8 cellular contexts compared by ENCODE assay signal in the genomic region with DNA sequence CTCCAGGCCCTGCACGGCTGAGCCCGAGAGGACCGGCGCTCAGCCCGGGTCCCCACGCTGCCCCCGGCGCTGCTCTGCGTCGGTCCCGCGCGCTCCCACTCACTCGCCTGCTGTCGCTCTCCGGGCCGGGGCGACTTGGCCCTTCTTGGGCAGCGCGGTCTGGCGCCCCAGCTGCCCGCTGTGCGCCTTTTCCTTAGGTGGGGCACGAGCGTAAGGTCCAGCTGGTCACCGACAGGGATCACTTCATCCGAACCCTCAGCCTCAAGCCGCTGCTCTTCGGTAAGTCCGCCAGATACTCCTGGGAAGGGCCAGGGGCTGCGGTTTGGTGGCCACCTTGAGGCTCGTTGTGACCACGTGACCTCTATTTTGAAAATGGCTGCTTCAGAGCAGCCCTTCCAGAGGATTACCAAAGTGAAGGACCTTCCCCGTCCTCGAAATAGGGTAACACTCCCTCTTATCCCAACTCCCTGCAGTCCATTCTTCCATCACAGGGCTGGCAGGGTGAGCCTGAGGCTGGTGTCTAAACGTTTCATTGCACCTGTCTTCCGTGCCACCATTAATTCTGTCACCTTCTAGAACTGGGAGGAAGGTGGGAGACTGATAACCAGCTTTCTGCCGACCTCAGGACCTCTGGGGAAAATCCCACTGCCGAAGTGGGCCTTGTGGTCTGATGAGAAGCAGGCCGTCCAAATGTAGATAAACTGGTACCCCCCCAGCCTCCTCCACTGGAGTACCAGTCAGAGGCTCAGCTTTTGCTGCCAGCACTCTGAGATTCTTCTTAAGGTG. TPM values are rescaled to one million over a fixed set of nuclear protein-coding genes. Genes with fewer than 3 reads are reported as not detected.
DNase-seq lines count a peak whose midpoint lies in the region; ATAC-seq, FAIRE-seq and TF ChIP-seq lines count a peak whose summit lies in the region.

No MANE protein-coding gene starts in this region.

- peaks cover 28% of the 10 kb centered on the region for H3K79me2 ChIP-seq in GM12878 (ENCODE audit: control insufficient read depth, insufficient read depth, low read length)

- peak overlapping the region; percentile 94 for H3K27ac Mint-ChIP-seq in CD4-positive, alpha-beta T cell

- H3K9me3 ChIP-seq in CD4-positive, alpha-beta T cell (ENCODE audit: control insufficient read depth, low read length), result no peaks in the 10 kb centered on the region
- H3K9me3 ChIP-seq in GM12878 (replicated peaks; ENCODE audit: control insufficient read depth, insufficient read depth, low read length), result no peaks in the 10 kb centered on the region

- WGBS in GM12878 (ENCODE audit: insufficient coverage, insufficient replicate concordance, low lambda C conversion rate, missing lambda C conversion rate), result under 1% methylated on average over 40 of the region's 40 CpGs

- no peaks in the 10 kb centered on the region for H3K27me3 ChIP-seq in CD4-positive, alpha-beta T cell (ENCODE audit: control insufficient read depth, insufficient read depth, low read length)
- no peaks in the 10 kb centered on the region for H3K27me3 ChIP-seq in GM12878 (replicated peaks in 1 of 2; ENCODE audit: control insufficient read depth in 2 of 2, insufficient read depth in 2 of 2, low read length in 1 of 2)

- H3K9ac ChIP-seq in GM12878 (ENCODE audit: control insufficient read depth, insufficient read depth, low read length), result peak overlapping the region; percentile 87

- H3K4me2 ChIP-seq in GM12878 (ENCODE audit: control insufficient read depth, insufficient read depth), result peak overlapping the region; percentile 81

- no peaks in the 10 kb centered on the region for H4K20me1 ChIP-seq in GM12878 (ENCODE audit: control insufficient read depth, insufficient read depth)

- H3K27me3 Mint-ChIP-seq in CD4-positive, alpha-beta T cell, result no peaks in the 10 kb centered on the region

- no peak for TF ChIP-seq RAD21 in GM12878 (IDR thresholded peaks at IDR 0.05; ENCODE audit: insufficient read depth, low read depth, low read length)

- H3K36me3 Mint-ChIP-seq in CD4-positive, alpha-beta T cell (ENCODE audit: low read depth), result peaks cover 29% of the 10 kb centered on the region

- peaks cover 19% of the 10 kb centered on the region for H3K4me1 ChIP-seq in GM12878 (ENCODE audit: control insufficient read depth, insufficient read depth, low read length)

- no peaks in the 10 kb centered on the region for H3K9me3 Mint-ChIP-seq in CD4-positive, alpha-beta T cell

- H3K4me3 Mint-ChIP-seq in CD4-positive, alpha-beta T cell, result peak overlapping the region; percentile 96

- FAIRE-seq in GM12878 (lab: Jason Lieb, UNC), result no peak

- CTCF ChIA-PET in CD4-positive, alpha-beta T cell (lab: Charles Lee), result interaction anchor here (2.3 to 6.6 kb wide), 3 partner anchors 16 to 38 kb away, joined by 14 to 100 read pairs (median 16); partner anchors contain the start of genes IMPDH2, NDUFAF3 and WDR6
- CTCF ChIA-PET in GM12878 (lab: Yijun Ruan, JAX), result interaction anchor here (0.8 to 5.8 kb wide), 6 partner anchors 17 to 103 kb away, joined by 3 to 123 read pairs (median 21); partner anchors contain the start of genes DALRD3, IMPDH2, NDUFAF3 and QRICH1

- H3K27ac ChIP-seq in CD4-positive, alpha-beta T cell (ENCODE audit: low read depth, low read length), result peak overlapping the region; percentile 71
- peak overlapping the region; percentile 79 for H3K27ac ChIP-seq in GM12878 (ENCODE audit: control insufficient read depth, insufficient read depth)

- H3K4me1 Mint-ChIP-seq in CD4-positive, alpha-beta T cell (ENCODE audit: low read depth), result peaks cover 40% of the 10 kb centered on the region

- H3K4me3 ChIP-seq in GM12878, result peak overlapping the region; percentile 93

- TF ChIP-seq CTCF in CD4-positive, alpha-beta T cell (IDR thresholded peaks at IDR 0.05), result no peak
- TF ChIP-seq CTCF in GM12878 (IDR thresholded peaks at IDR 0.05 in 2 of 3, conservative IDR thresholded peaks at IDR 0.05 in 1 of 3; ENCODE audit: control insufficient read depth in 2 of 3, extremely low read depth in 1 of 3, insufficient read depth in 1 of 3, low read depth in 3 of 3, low read length in 3 of 3), result no peak
- TF ChIP-seq CTCF in GM13977 (IDR thresholded peaks at IDR 0.05; ENCODE audit: extremely low read depth, insufficient read depth, missing control alignments), result no peak

- ATAC-seq in CD4-positive, alpha-beta T cell (ENCODE audit: poor library complexity), result peak; percentile 9
- ATAC-seq in GM19035 (IDR thresholded peaks at IDR 0.05; ENCODE audit: unreplicated experiment), result peak; percentile 18
- peak; percentile 45 for ATAC-seq in GM12878
- ATAC-seq in GM21515 (IDR thresholded peaks at IDR 0.05; ENCODE audit: unreplicated experiment), result no peak

- BruUV-seq in GM12878 (replicated peaks; lab: Mats Ljungman, UMichigan), result no TSS peak

- SMC1A ChIA-PET in GM12878 (lab: Charles Lee; ENCODE audit: uncharacterized antibody, unreplicated experiment), result interaction anchor here (0.5 to 6.1 kb wide), 5 partner anchors 17 to 104 kb away, joined by 3 to 57 read pairs (median 3); partner anchors contain the start of genes IMPDH2, QRICH1 and WDR6

- intact Hi-C loops in CD4-positive, alpha-beta T cell (cut with DNase I, micrococcal nuclease), result loop anchor here in 1 of 2 experiments (2.0 kb wide), 1 partner anchor 16 kb away; the partner anchor contains the start of gene WDR6
- intact Hi-C loops in GM12878 (cut with micrococcal nuclease; ENCODE audit: unreplicated experiment), result loop anchor here (2.0 kb wide), 2 partner anchors 16 to 30 kb away; partner anchors contain the start of gene WDR6

- peak overlapping the region; percentile 96 for H2AFZ ChIP-seq in GM12878 (ENCODE audit: control insufficient read depth, low read depth, low read length)

- TF ChIP-seq EP300 in GM12878 (IDR thresholded peaks at IDR 0.05; ENCODE audit: borderline replicate concordance in 1 of 2, control insufficient read depth in 1 of 2, low read depth in 2 of 2, low read length in 2 of 2), result no peak

- POLR2A ChIA-PET in CD4-positive, alpha-beta T cell (lab: Charles Lee), result interaction anchor here (0.8 to 7.2 kb wide), 9 partner anchors 17 to 349 kb away, joined by 3 to 146 read pairs (median 11); partner anchors contain the start of genes DALRD3, IMPDH2, NDUFAF3 and QRICH1
- POLR2A ChIA-PET in GM12878 (lab: Charles Lee), result interaction anchor here (0.6 to 6.6 kb wide), 8 partner anchors 17 to 1515 kb away, joined by 3 to 67 read pairs (median 9); partner anchors contain the start of genes IMPDH2, NDUFAF3, QRICH1 and SCAP

- H3K36me3 ChIP-seq in GM12878 (ENCODE audit: control insufficient read depth in 2 of 2, insufficient read depth in 2 of 2, low read length in 1 of 2), result peaks cover 0 to under 1% of the 10 kb centered on the region in 2 experiments; a peak in 2 of 4 replicates

- no peak; the same call in 1 of the 2 replicates for TF ChIP-seq POLR2A in GM12878 (IDR thresholded peaks at IDR 0.05; ENCODE audit: low read depth, low read length)

- RAD21 ChIA-PET in GM12878 (lab: Charles Lee; ENCODE audit: unreplicated experiment), result interaction anchor here (0.6 to 2.7 kb wide), 8 partner anchors 9 to 533 kb away, joined by 3 to 22 read pairs (median 4); partner anchors contain the start of genes NDUFAF3, QRICH1 and WDR6

- in situ Hi-C loops in GM12878 (cut with MboI) (no loop called here), GM13977 (cut with MboI; ENCODE audit: low pct_unique_long_range_greater_than_20kb, low sequenced_read_pairs, unreplicated experiment) (no loop called here)

- DNase-seq in CD4-positive, alpha-beta T cell, result peak in 1 of 10 experiments; percentile 13
- DNase-seq in MV-4-11 (lab: John Stamatoyannopoulos, UW), result peak; percentile 3
- no peak for DNase-seq in GM12878 (ENCODE audit: low read depth, low spot score)
- peak; percentile 68 for DNase-seq in islet precursor cell
- peak; percentile 15 for DNase-seq in stimulated activated CD8-positive, alpha-beta memory T cell treated with anti-CD3 and anti-CD28 coated beads, Interleukin-12 subunit alpha, Interleukin-12 subunit beta, amount 100 ng/mL, for 4 hours (ENCODE audit: low read depth)
- no peak for DNase-seq in GM13977 (ENCODE audit: low spot score)

RNA-seq across cellular contexts. Expression of gene P4HTM, which starts 0.8 kb away (rescaled TPM):
- 10 to 100 TPM; 45.9 to 47.0 TPM for total RNA-seq in CD4-positive, alpha-beta T cell
- total RNA-seq in GM12878 (2013; cell fraction: nucleolus; rRNA removed), result 81.4 and 96.2 TPM in 2 replicates
- total RNA-seq in GM12878 (2014; rRNA removed) (27.1 and 31.1 TPM in 2 replicates), GM12878 (2014; rRNA removed; fragmentation: Illumina TruSeq; extraction: Trizol) (13.6 and 13.7 TPM in 2 replicates), GM12878 (2021) (24.4 and 28.6 TPM in 2 replicates)
- 8.2 TPM for polyA plus RNA-seq in GM12878 (2011; ENCODE audit: low read depth)
- polyA plus RNA-seq in GM12878 (2011; rRNA removed) (15.8 and 23.6 TPM in 2 replicates), GM12878 (2014; fragmentation: Illumina TruSeq; extraction: Trizol) (5.3 and 9.7 TPM in 2 replicates), GM12878 (2014; fragmentation: Nextera tagmentation; extraction: Ambion mirVana) (1 to 10 TPM in 1 of 2 experiments, under 1 TPM in 1; 0.76 to 6.5 TPM), GM12878 (2014; rRNA removed) (28.7 and 28.8 TPM in 2 replicates), GM12878 (2016; fragmentation: Nextera tagmentation; extraction: Ambion mirVana) (10 to 100 TPM; 22.7 to 23.1 TPM)
- polyA plus RNA-seq in GM12878 (2011; cell fraction: cytosol; rRNA removed), result 23.6 and 35.3 TPM in 2 replicates
- 153 and 183 TPM in 2 replicates for polyA plus RNA-seq in GM12878 (2011; cell fraction: nucleus; rRNA removed)
- polyA plus RNA-seq in GM12878 (2012), result 16.8 and 20.6 TPM in 2 replicates
- 33.9 and 57.0 TPM in 2 replicates for polyA minus RNA-seq in GM12878 (2011; rRNA and poly(A)+ RNA removed)
- 22.1 and 39.0 TPM in 2 replicates for polyA minus RNA-seq in GM12878 (2011; cell fraction: cytosol; rRNA and poly(A)+ RNA removed)
- polyA minus RNA-seq in GM12878 (2011; cell fraction: nucleus; rRNA and poly(A)+ RNA removed), result 65.0 and 89.6 TPM in 2 replicates

RNA-seq across cellular contexts. Expression of gene WDR6, which starts 16.4 kb away (rescaled TPM):
- total RNA-seq in CD4-positive, alpha-beta T cell, result 100 to 1,000 TPM; 132 to 134 TPM
- total RNA-seq in GM12878 (2013; cell fraction: nucleolus; rRNA removed), result 194 and 215 TPM in 2 replicates
- total RNA-seq in GM12878 (2014; rRNA removed), result 72.6 and 85.5 TPM in 2 replicates
- total RNA-seq in GM12878 (2014; rRNA removed; fragmentation: Illumina TruSeq; extraction: Trizol), result 57.8 and 59.9 TPM in 2 replicates
- 150 and 169 TPM in 2 replicates for total RNA-seq in GM12878 (2021)
- 121 TPM for polyA plus RNA-seq in GM12878 (2011; ENCODE audit: low read depth)
- polyA plus RNA-seq in GM12878 (2011; rRNA removed), result 53.5 and 119 TPM in 2 replicates
- polyA plus RNA-seq in GM12878 (2011; cell fraction: cytosol; rRNA removed), result 133 and 171 TPM in 2 replicates
- polyA plus RNA-seq in GM12878 (2011; cell fraction: nucleus; rRNA removed), result 1,270 and 1,449 TPM in 2 replicates
- 156 and 221 TPM in 2 replicates for polyA plus RNA-seq in GM12878 (2012)
- 60.4 and 105 TPM in 2 replicates for polyA plus RNA-seq in GM12878 (2014; fragmentation: Illumina TruSeq; extraction: Trizol)
- 10 to 100 TPM; 21.3 to 24.1 TPM for polyA plus RNA-seq in GM12878 (2014; fragmentation: Nextera tagmentation; extraction: Ambion mirVana)
- 126 and 141 TPM in 2 replicates for polyA plus RNA-seq in GM12878 (2014; rRNA removed)
- polyA plus RNA-seq in GM12878 (2016; fragmentation: Nextera tagmentation; extraction: Ambion mirVana), result 100 to 1,000 TPM; 110 to 116 TPM
- 115 and 118 TPM in 2 replicates for polyA minus RNA-seq in GM12878 (2011; rRNA and poly(A)+ RNA removed)
- polyA minus RNA-seq in GM12878 (2011; cell fraction: cytosol; rRNA and poly(A)+ RNA removed), result 32.7 and 37.9 TPM in 2 replicates
- polyA minus RNA-seq in GM12878 (2011; cell fraction: nucleus; rRNA and poly(A)+ RNA removed), result 59.1 and 87.9 TPM in 2 replicates

RNA-seq across cellular contexts. Expression of gene DALRD3, which starts 27.6 kb away (rescaled TPM):
- total RNA-seq in CD4-positive, alpha-beta T cell, result 10 to 100 TPM; 15.1 to 15.6 TPM
- 13.2 and 15.2 TPM in 2 replicates for total RNA-seq in GM12878 (2013; cell fraction: nucleolus; rRNA removed)
- total RNA-seq in GM12878 (2014; rRNA removed), result 28.2 and 30.4 TPM in 2 replicates
- total RNA-seq in GM12878 (2014; rRNA removed; fragmentation: Illumina TruSeq; extraction: Trizol), result 12.2 and 14.9 TPM in 2 replicates
- 20.5 and 23.7 TPM in 2 replicates for total RNA-seq in GM12878 (2021)
- polyA plus RNA-seq in GM12878 (2011; ENCODE audit: low read depth), result 18.4 TPM
- polyA plus RNA-seq in GM12878 (2011; rRNA removed), result 15.6 and 26.3 TPM in 2 replicates
- polyA plus RNA-seq in GM12878 (2011; cell fraction: cytosol; rRNA removed), result 43.0 and 43.1 TPM in 2 replicates
- 77.6 and 87.5 TPM in 2 replicates for polyA plus RNA-seq in GM12878 (2011; cell fraction: nucleus; rRNA removed)
- polyA plus RNA-seq in GM12878 (2012), result 18.4 and 24.7 TPM in 2 replicates
- 13.8 and 15.7 TPM in 2 replicates for polyA plus RNA-seq in GM12878 (2014; fragmentation: Illumina TruSeq; extraction: Trizol)
- polyA plus RNA-seq in GM12878 (2014; fragmentation: Nextera tagmentation; extraction: Ambion mirVana), result 10 to 100 TPM; 10.1 to 21.9 TPM
- 23.0 and 27.3 TPM in 2 replicates for polyA plus RNA-seq in GM12878 (2014; rRNA removed)
- polyA plus RNA-seq in GM12878 (2016; fragmentation: Nextera tagmentation; extraction: Ambion mirVana), result 10 to 100 TPM; 21.2 to 26.0 TPM
- 31.2 and 44.4 TPM in 2 replicates for polyA minus RNA-seq in GM12878 (2011; rRNA and poly(A)+ RNA removed)
- 11.9 and 12.6 TPM in 2 replicates for polyA minus RNA-seq in GM12878 (2011; cell fraction: cytosol; rRNA and poly(A)+ RNA removed)
- 21.5 and 34.7 TPM in 2 replicates for polyA minus RNA-seq in GM12878 (2011; cell fraction: nucleus; rRNA and poly(A)+ RNA removed)

RNA-seq across cellular contexts. Expression of gene NDUFAF3, which starts 31.1 kb away (rescaled TPM):
- 10 to 100 TPM; 52.7 to 53.2 TPM for total RNA-seq in CD4-positive, alpha-beta T cell
- 33.2 and 42.5 TPM in 2 replicates for total RNA-seq in GM12878 (2013; cell fraction: nucleolus; rRNA removed)
- total RNA-seq in GM12878 (2014; rRNA removed) (133 and 136 TPM in 2 replicates), GM12878 (2014; rRNA removed; fragmentation: Illumina TruSeq; extraction: Trizol) (34.1 and 37.1 TPM in 2 replicates), GM12878 (2021) (83.5 and 87.4 TPM in 2 replicates)
- polyA plus RNA-seq in GM12878 (2011; ENCODE audit: low read depth), result 16.8 TPM
- polyA plus RNA-seq in GM12878 (2011; rRNA removed) (15.4 and 25.4 TPM in 2 replicates), GM12878 (2014; fragmentation: Illumina TruSeq; extraction: Trizol) (13.3 and 40.4 TPM in 2 replicates), GM12878 (2014; fragmentation: Nextera tagmentation; extraction: Ambion mirVana) (10 to 100 TPM; 31.3 to 40.2 TPM), GM12878 (2014; rRNA removed) (103 and 121 TPM in 2 replicates), GM12878 (2016; fragmentation: Nextera tagmentation; extraction: Ambion mirVana) (100 to 1,000 TPM; 217 to 228 TPM)
- polyA plus RNA-seq in GM12878 (2011; cell fraction: cytosol; rRNA removed), result 35.8 and 53.0 TPM in 2 replicates
- polyA plus RNA-seq in GM12878 (2011; cell fraction: nucleus; rRNA removed), result 32.3 and 42.2 TPM in 2 replicates
- polyA plus RNA-seq in GM12878 (2012), result 65.0 and 79.2 TPM in 2 replicates
- polyA minus RNA-seq in GM12878 (2011; rRNA and poly(A)+ RNA removed), result 16.4 and 40.1 TPM in 2 replicates
- polyA minus RNA-seq in GM12878 (2011; cell fraction: cytosol; rRNA and poly(A)+ RNA removed), result 19.6 and 26.5 TPM in 2 replicates
- 33.2 and 63.3 TPM in 2 replicates for polyA minus RNA-seq in GM12878 (2011; cell fraction: nucleus; rRNA and poly(A)+ RNA removed)

RNA-seq across cellular contexts. Expression of gene IMPDH2, which starts 38.4 kb away (rescaled TPM):
- 100 to 1,000 TPM; 133 to 135 TPM for total RNA-seq in CD4-positive, alpha-beta T cell
- 55.4 and 63.7 TPM in 2 replicates for total RNA-seq in GM12878 (2013; cell fraction: nucleolus; rRNA removed)
- 372 and 393 TPM in 2 replicates for total RNA-seq in GM12878 (2014; rRNA removed)
- total RNA-seq in GM12878 (2014; rRNA removed; fragmentation: Illumina TruSeq; extraction: Trizol), result 334 and 349 TPM in 2 replicates
- total RNA-seq in GM12878 (2021), result 308 and 317 TPM in 2 replicates
- 134 TPM for polyA plus RNA-seq in GM12878 (2011; ENCODE audit: low read depth)
- 152 and 190 TPM in 2 replicates for polyA plus RNA-seq in GM12878 (2011; rRNA removed)
- polyA plus RNA-seq in GM12878 (2011; cell fraction: cytosol; rRNA removed), result 208 and 253 TPM in 2 replicates
- polyA plus RNA-seq in GM12878 (2011; cell fraction: nucleus; rRNA removed), result 262 and 292 TPM in 2 replicates
- 207 and 239 TPM in 2 replicates for polyA plus RNA-seq in GM12878 (2012)
- polyA plus RNA-seq in GM12878 (2014; fragmentation: Illumina TruSeq; extraction: Trizol), result 293 and 341 TPM in 2 replicates
- polyA plus RNA-seq in GM12878 (2014; fragmentation: Nextera tagmentation; extraction: Ambion mirVana), result 100 to 1,000 TPM; 386 to 424 TPM
- polyA plus RNA-seq in GM12878 (2014; rRNA removed), result 354 and 382 TPM in 2 replicates
- polyA plus RNA-seq in GM12878 (2016; fragmentation: Nextera tagmentation; extraction: Ambion mirVana), result 100 to 1,000 TPM; 229 to 255 TPM
- polyA minus RNA-seq in GM12878 (2011; rRNA and poly(A)+ RNA removed), result 372 and 405 TPM in 2 replicates
- 143 and 161 TPM in 2 replicates for polyA minus RNA-seq in GM12878 (2011; cell fraction: cytosol; rRNA and poly(A)+ RNA removed)
- 90.9 and 128 TPM in 2 replicates for polyA minus RNA-seq in GM12878 (2011; cell fraction: nucleus; rRNA and poly(A)+ RNA removed)

Comparison
In these comparisons a context has a peak if more than half of its experiments do, and no peak if none do; other contexts are left out.
1. DNase-seq: peak in MV-4-11 (single experiment), islet precursor cell (single experiment) and stimulated activated CD8-positive, alpha-beta memory T cell treated with anti-CD3 and anti-CD28 coated beads, Interleukin-12 subunit alpha, Interleukin-12 subunit beta, amount 100 ng/mL, for 4 hours (single experiment); none in GM12878 (single experiment) and GM13977 (single experiment).